8 cellular contexts compared by ENCODE assay signal in the genomic region with DNA sequence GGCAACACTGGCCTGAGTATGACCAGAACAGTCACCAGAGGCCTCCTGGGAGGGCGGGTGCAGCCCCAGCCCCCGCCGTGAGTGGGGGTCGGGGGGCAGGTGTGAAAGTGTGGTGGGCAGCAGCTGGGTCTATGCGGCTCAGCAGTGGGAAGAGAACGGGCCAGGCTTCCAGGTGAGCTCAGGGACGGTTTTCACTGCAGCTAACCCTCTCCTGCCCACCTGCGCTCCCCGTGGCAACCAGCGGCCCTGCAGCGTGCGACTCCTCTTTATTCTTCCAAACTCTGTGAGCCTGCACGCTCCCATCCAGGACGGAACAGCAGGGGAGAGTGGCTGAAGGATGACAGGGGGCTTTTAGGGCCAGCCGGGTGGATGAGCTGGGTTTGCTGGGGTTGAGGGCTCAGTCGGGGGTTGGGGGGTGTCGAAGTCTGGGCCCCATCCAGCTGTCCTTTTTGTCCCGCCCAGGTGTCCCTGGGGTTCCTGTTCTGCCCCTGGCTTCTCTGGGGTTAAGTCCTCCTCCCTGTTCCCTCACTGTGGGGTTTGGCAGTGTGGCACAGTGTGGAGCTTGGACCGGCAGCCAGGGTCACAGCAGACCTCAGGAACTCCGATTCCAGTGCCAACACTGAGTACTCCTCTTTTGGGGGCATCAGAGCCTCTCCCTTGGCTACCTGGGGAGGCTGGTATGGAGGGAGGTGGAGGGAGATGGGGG. TPM values are rescaled to one million over a fixed set of nuclear protein-coding genes. Genes with fewer than 3 reads are reported as not detected.
DNase-seq lines count a peak whose midpoint lies in the region; ATAC-seq, FAIRE-seq and TF ChIP-seq lines count a peak whose summit lies in the region.

No MANE protein-coding gene starts in this region.

- TF ChIP-seq POLR2A in K562 (conservative IDR thresholded peaks at IDR 0.05) = no peak

- DNase-seq in DMS79 treated with DMSO at 0.1 percent for 48 hours (lab: John Stamatoyannopoulos, UW) (peak; percentile 67), K562 (ENCODE audit: extremely low read depth in 1 of 4, low spot score in 3 of 4) (peak in 3 of 4 experiments; percentile 50 to 51 (median 50)), naive B cell (no peak)
- no peak for DNase-seq in central memory CD4-positive, alpha-beta T cell
- DNase-seq in activated CD8-positive, alpha-beta memory T cell treated with anti-CD3 and anti-CD28 coated beads, Interleukin-2, amount 50 U/mL, for 48 hours = no peak

- H3K4me1 ChIP-seq in KMS-11 (ENCODE audit: low read depth, poor library complexity, severe bottlenecking) (no peaks in the 10 kb centered on the region), K562 (replicated peaks in 1 of 2; ENCODE audit: control insufficient read depth in 2 of 2, insufficient read depth in 2 of 2, low read length in 2 of 2) (peaks cover 0 to 43% of the 10 kb centered on the region in 2 experiments; a peak in 3 of 5 replicates)

- H3K27me3 ChIP-seq in KMS-11 (ENCODE audit: insufficient read depth, low read depth) (peaks cover 96% of the 10 kb centered on the region), K562 (ENCODE audit: control insufficient read depth in 2 of 2, insufficient read depth in 2 of 2, low read length in 2 of 2) (peaks cover 26 to 53% of the 10 kb centered on the region in 2 experiments; a peak in 4 of 5 replicates)

- TF ChIP-seq EP300 in K562 (IDR thresholded peaks at IDR 0.05; ENCODE audit: low read length) = no peak

- BruUV-seq in K562 (replicated peaks; lab: Mats Ljungman, UMichigan) = no TSS peak

- no peak for FAIRE-seq in K562 (lab: Jason Lieb, UNC)

- H3K27ac ChIP-seq in KMS-11 (no peak overlapping the region), K562 (ENCODE audit: extremely low read depth, low read depth, low read length) (no peak overlapping the region)

- H3K36me3 Mint-ChIP-seq in naive B cell = no peaks in the 10 kb centered on the region

- peak; percentile 84 for ATAC-seq in K562
- peak; percentile 43 to 58 for ATAC-seq in naive B cell (ENCODE audit: low read depth in 2 of 2)
- no peak for ATAC-seq in HG02981 (IDR thresholded peaks at IDR 0.05; ENCODE audit: unreplicated experiment)
- ATAC-seq in HG02798 (IDR thresholded peaks at IDR 0.05; ENCODE audit: poor library complexity, unreplicated experiment) = no peak

- in situ Hi-C loops in K562 (cut with MboI) = no loop called here

- no peak overlapping the region for H2AFZ ChIP-seq in KMS-11 (ENCODE audit: low read depth)
- H2AFZ ChIP-seq in K562 (ENCODE audit: low read depth, low read length) = no peak overlapping the region

- H3K9me1 ChIP-seq in K562 (ENCODE audit: control insufficient read depth, insufficient read depth, low read length) = no peaks in the 10 kb centered on the region

- H3K27me3 Mint-ChIP-seq in naive B cell = peaks cover 25 to 45% (median 38%) of the 10 kb centered on the region in 3 donors

- H3K9me3 Mint-ChIP-seq in naive B cell = peaks cover 0 to 1% (median 0%) of the 10 kb centered on the region in 7 donors

- CTCF ChIA-PET in K562 (lab: Yijun Ruan, JAX; ENCODE audit: low intra/inter-chr PET ratio) = no interaction called here

- H3K27ac Mint-ChIP-seq in naive B cell = peak overlapping the region in 3 of 6 donors; percentile 36 to 68 (median 57)

- H3K9ac ChIP-seq in KMS-11 = no peak overlapping the region
- H3K9ac ChIP-seq in K562 (ENCODE audit: insufficient read depth in 1 of 2, low read depth in 2 of 2, low read length in 2 of 2) = peak overlapping the region in 1 of 2 experiments; percentile 45; a peak in 1 of 4 replicates

- TF ChIP-seq RAD21 in K562 (CRISPR knock-in tag; conservative IDR thresholded peaks at IDR 0.05 in 1 of 2, IDR thresholded peaks at IDR 0.05 in 1 of 2) = no peak

- no peaks in the 10 kb centered on the region for H3K9me3 ChIP-seq in K562 (replicated peaks; ENCODE audit: control insufficient read depth, insufficient read depth, low read depth, low read length)

- H3K4me2 ChIP-seq in KMS-11 = no peak overlapping the region
- H3K4me2 ChIP-seq in K562 (ENCODE audit: insufficient read depth, low read length) = no peak overlapping the region

- peak overlapping the region in 1 of 8 donors; percentile 47 for H3K4me3 Mint-ChIP-seq in naive B cell

- H3K36me3 ChIP-seq in KMS-11 (ENCODE audit: insufficient read depth) (no peaks in the 10 kb centered on the region), K562 (ENCODE audit: control insufficient read depth, insufficient read depth, low read length) (no peaks in the 10 kb centered on the region)

- H4K20me1 ChIP-seq in KMS-11 (ENCODE audit: insufficient read depth) (no peaks in the 10 kb centered on the region), K562 (replicated peaks; ENCODE audit: control insufficient read depth, insufficient read depth, low read length) (0 out of 2 replicates have a peak, but pooled peaks cover 2% of the 10 kb centered on the region)

- peaks cover 3 to 19% (median 4%) of the 10 kb centered on the region in 3 donors for H3K4me1 Mint-ChIP-seq in naive B cell

- POLR2A ChIA-PET in K562 (lab: Yijun Ruan, JAX) = interaction anchor here (1.8 kb wide), 2 partner anchors 9 to 11 kb away, joined by 5 to 8 read pairs; no protein-coding TSS in a partner anchor

- H3K79me2 ChIP-seq in KMS-11 (ENCODE audit: insufficient read depth, low read depth) (no peaks in the 10 kb centered on the region), K562 (ENCODE audit: control insufficient read depth, insufficient read depth, low read length) (no peaks in the 10 kb centered on the region)

- H3K4me3 ChIP-seq in KMS-11 (IDR thresholded peaks at IDR 0.05; ENCODE audit: insufficient read depth, low read depth, low read length) (no peak overlapping the region), K562 (no peak overlapping the region)

- intact Hi-C loops in K562 (cut with micrococcal nuclease) = no loop called here

- 5% methylated on average over 19 of the region's 20 CpGs for WGBS in K562 (ENCODE audit: insufficient coverage, low coverage, missing lambda C conversion rate)

- TF ChIP-seq CTCF in KMS-11 (conservative IDR thresholded peaks at IDR 0.05; ENCODE audit: low read depth, low read length) (peak; percentile 59), K562 (IDR thresholded peaks at IDR 0.05 in 2 of 3, conservative IDR thresholded peaks at IDR 0.05 in 1 of 3; ENCODE audit: insufficient read depth in 2 of 3, low read depth in 1 of 3, low read length in 3 of 3) (peak; percentile 53 to 64 (median 63); a peak in 5 of 6 replicates)

RNA-seq across cellular contexts. Expression of a gene that starts 0.9 kb away (rescaled TPM):
- total RNA-seq in K562 (2011; cell fraction: chromatin; rRNA removed; ENCODE audit: low replicate concordance) = 0.51 and 0.74 TPM in 2 replicates
- total RNA-seq in K562 (2011; cell fraction: nucleolus; rRNA removed) = 1.3 and 1.4 TPM in 2 replicates
- total RNA-seq in K562 (2011; cell fraction: nucleoplasm; rRNA removed) = 0.46 and 0.88 TPM in 2 replicates
- total RNA-seq in K562 (2014; rRNA removed) (not detected in 2 replicates), K562 (2014; rRNA removed; fragmentation: Illumina TruSeq; extraction: Trizol) (not detected in 2 replicates), K562 (2015; rRNA removed; fragmentation: Illumina TruSeq; extraction: Trizol) (0.14 TPM in 1 of 2 replicates, not detected in the other), K562 (2021) (0.18 and 0.27 TPM in 2 replicates)
- polyA plus RNA-seq in K562 (2011; rRNA removed) (0.14 and 0.24 TPM in 2 replicates), K562 (2014; fragmentation: Illumina TruSeq; extraction: Trizol) (not detected in 2 replicates), K562 (2014; fragmentation: Nextera tagmentation; extraction: Ambion mirVana) (not detected), K562 (2014; rRNA removed) (0.16 and 0.19 TPM in 2 replicates), naive B cell (ENCODE audit: low read depth in 6 of 6) (not detected)
- polyA plus RNA-seq in K562 (2011; cell fraction: cytosol; rRNA removed) = 0.12 and 0.88 TPM in 2 replicates
- polyA plus RNA-seq in K562 (2011; cell fraction: nucleus; rRNA removed) = 1.5 and 2.8 TPM in 2 replicates
- polyA plus RNA-seq in K562 (2012) = 0.18 and 0.68 TPM in 2 replicates
- polyA minus RNA-seq in K562 (2011; rRNA and poly(A)+ RNA removed) = not detected in 2 replicates
- not detected in 2 replicates for polyA minus RNA-seq in K562 (2011; cell fraction: cytosol; rRNA and poly(A)+ RNA removed)
- 0.44 and 0.81 TPM in 2 replicates for polyA minus RNA-seq in K562 (2011; cell fraction: nucleus; rRNA and poly(A)+ RNA removed)

RNA-seq across cellular contexts. Expression of a gene that starts 18.9 kb away (rescaled TPM):
- total RNA-seq in K562 (2011; cell fraction: chromatin; rRNA removed; ENCODE audit: low replicate concordance) = 41.5 and 53.5 TPM in 2 replicates
- 31.1 and 36.5 TPM in 2 replicates for total RNA-seq in K562 (2011; cell fraction: nucleolus; rRNA removed)
- total RNA-seq in K562 (2011; cell fraction: nucleoplasm; rRNA removed) = 30.2 and 31.3 TPM in 2 replicates
- total RNA-seq in K562 (2014; rRNA removed) (20.8 and 26.6 TPM in 2 replicates), K562 (2014; rRNA removed; fragmentation: Illumina TruSeq; extraction: Trizol) (18.0 and 19.0 TPM in 2 replicates), K562 (2015; rRNA removed; fragmentation: Illumina TruSeq; extraction: Trizol) (26.5 and 27.8 TPM in 2 replicates), K562 (2021) (41.8 and 42.4 TPM in 2 replicates)
- polyA plus RNA-seq in K562 (2011; rRNA removed) (20.5 and 27.9 TPM in 2 replicates), K562 (2014; fragmentation: Illumina TruSeq; extraction: Trizol) (29.3 and 31.6 TPM in 2 replicates), K562 (2014; fragmentation: Nextera tagmentation; extraction: Ambion mirVana) (10 to 100 TPM; 10.1 to 11.1 TPM), K562 (2014; rRNA removed) (28.6 and 33.2 TPM in 2 replicates), naive B cell (ENCODE audit: low read depth in 6 of 6) (10 to 100 TPM; 27.4 to 41.9 (median 34.6) TPM)
- polyA plus RNA-seq in K562 (2011; cell fraction: cytosol; rRNA removed) = 21.3 and 25.6 TPM in 2 replicates
- polyA plus RNA-seq in K562 (2011; cell fraction: nucleus; rRNA removed) = 38.5 and 52.3 TPM in 2 replicates
- polyA plus RNA-seq in K562 (2012) = 27.6 and 28.6 TPM in 2 replicates
- polyA minus RNA-seq in K562 (2011; rRNA and poly(A)+ RNA removed) = 14.0 and 22.8 TPM in 2 replicates
- 24.0 and 25.9 TPM in 2 replicates for polyA minus RNA-seq in K562 (2011; cell fraction: cytosol; rRNA and poly(A)+ RNA removed)
- 8.9 and 11.0 TPM in 2 replicates for polyA minus RNA-seq in K562 (2011; cell fraction: nucleus; rRNA and poly(A)+ RNA removed)

RNA-seq across cellular contexts. Expression of a gene that starts 19.4 kb away (rescaled TPM):
- total RNA-seq in K562 (2011; cell fraction: chromatin; rRNA removed; ENCODE audit: low replicate concordance) = not detected in 2 replicates
- total RNA-seq in K562 (2011; cell fraction: nucleolus; rRNA removed) = not detected in 2 replicates
- total RNA-seq in K562 (2011; cell fraction: nucleoplasm; rRNA removed) = not detected in 2 replicates
- total RNA-seq in K562 (2014; rRNA removed) = not detected in 2 replicates
- total RNA-seq in K562 (2014; rRNA removed; fragmentation: Illumina TruSeq; extraction: Trizol) = not detected in 2 replicates
- total RNA-seq in K562 (2015; rRNA removed; fragmentation: Illumina TruSeq; extraction: Trizol) = not detected in 2 replicates
- total RNA-seq in K562 (2021) = not detected in 2 replicates
- not detected in 2 replicates for polyA plus RNA-seq in K562 (2011; rRNA removed)
- not detected in 2 replicates for polyA plus RNA-seq in K562 (2011; cell fraction: cytosol; rRNA removed)
- polyA plus RNA-seq in K562 (2011; cell fraction: nucleus; rRNA removed) = not detected in 2 replicates
- polyA plus RNA-seq in K562 (2012) = not detected in 2 replicates
- not detected in 2 replicates for polyA plus RNA-seq in K562 (2014; fragmentation: Illumina TruSeq; extraction: Trizol)
- not detected for polyA plus RNA-seq in K562 (2014; fragmentation: Nextera tagmentation; extraction: Ambion mirVana)
- not detected in 2 replicates for polyA plus RNA-seq in K562 (2014; rRNA removed)
- not detected in 2 replicates for polyA minus RNA-seq in K562 (2011; rRNA and poly(A)+ RNA removed)
- polyA minus RNA-seq in K562 (2011; cell fraction: cytosol; rRNA and poly(A)+ RNA removed) = not detected in 2 replicates
- polyA minus RNA-seq in K562 (2011; cell fraction: nucleus; rRNA and poly(A)+ RNA removed) = not detected in 2 replicates
- not detected for polyA plus RNA-seq in naive B cell (ENCODE audit: low read depth in 6 of 6)

RNA-seq across cellular contexts. Expression of a gene that starts 37.8 kb away (rescaled TPM):
- total RNA-seq in K562 (2011; cell fraction: chromatin; rRNA removed; ENCODE audit: low replicate concordance) = 379 and 853 TPM in 2 replicates
- 493 and 502 TPM in 2 replicates for total RNA-seq in K562 (2011; cell fraction: nucleolus; rRNA removed)
- total RNA-seq in K562 (2011; cell fraction: nucleoplasm; rRNA removed) = 305 and 355 TPM in 2 replicates
- 42.4 and 44.3 TPM in 2 replicates for total RNA-seq in K562 (2014; rRNA removed)
- total RNA-seq in K562 (2014; rRNA removed; fragmentation: Illumina TruSeq; extraction: Trizol) = 15.7 and 17.6 TPM in 2 replicates
- 33.5 and 33.9 TPM in 2 replicates for total RNA-seq in K562 (2015; rRNA removed; fragmentation: Illumina TruSeq; extraction: Trizol)
- total RNA-seq in K562 (2021) = 85.3 and 102 TPM in 2 replicates
- 39.1 and 89.8 TPM in 2 replicates for polyA plus RNA-seq in K562 (2011; rRNA removed)
- 59.1 and 89.5 TPM in 2 replicates for polyA plus RNA-seq in K562 (2011; cell fraction: cytosol; rRNA removed)
- polyA plus RNA-seq in K562 (2011; cell fraction: nucleus; rRNA removed) = 848 and 934 TPM in 2 replicates
- 64.7 and 85.4 TPM in 2 replicates for polyA plus RNA-seq in K562 (2012)
- 24.9 and 45.2 TPM in 2 replicates for polyA plus RNA-seq in K562 (2014; fragmentation: Illumina TruSeq; extraction: Trizol)
- under 1 TPM; 0.53 to 0.95 TPM for polyA plus RNA-seq in K562 (2014; fragmentation: Nextera tagmentation; extraction: Ambion mirVana)
- 54.4 and 73.2 TPM in 2 replicates for polyA plus RNA-seq in K562 (2014; rRNA removed)
- polyA minus RNA-seq in K562 (2011; rRNA and poly(A)+ RNA removed) = 24.6 and 29.9 TPM in 2 replicates
- 33.3 and 40.3 TPM in 2 replicates for polyA minus RNA-seq in K562 (2011; cell fraction: cytosol; rRNA and poly(A)+ RNA removed)
- 103 and 183 TPM in 2 replicates for polyA minus RNA-seq in K562 (2011; cell fraction: nucleus; rRNA and poly(A)+ RNA removed)
- polyA plus RNA-seq in naive B cell (ENCODE audit: low read depth in 6 of 6) = 10 to 100 TPM in 4 of 6 donors, 1 to 10 TPM in 2; 8.2 to 17.7 (median 11.7) TPM

RNA-seq across cellular contexts. Expression of a gene that starts 58.1 kb away (rescaled TPM):
- total RNA-seq in K562 (2011; cell fraction: chromatin; rRNA removed; ENCODE audit: low replicate concordance) = 0.12 and 0.19 TPM in 2 replicates
- 0.26 and 0.33 TPM in 2 replicates for total RNA-seq in K562 (2011; cell fraction: nucleolus; rRNA removed)
- 0.15 TPM in 1 of 2 replicates, not detected in the other for total RNA-seq in K562 (2011; cell fraction: nucleoplasm; rRNA removed)
- total RNA-seq in K562 (2014; rRNA removed) = not detected in 2 replicates
- total RNA-seq in K562 (2014; rRNA removed; fragmentation: Illumina TruSeq; extraction: Trizol) = not detected in 2 replicates
- not detected in 2 replicates for total RNA-seq in K562 (2015; rRNA removed; fragmentation: Illumina TruSeq; extraction: Trizol)
- not detected in 2 replicates for total RNA-seq in K562 (2021)
- not detected in 2 replicates for polyA plus RNA-seq in K562 (2011; rRNA removed)
- polyA plus RNA-seq in K562 (2011; cell fraction: cytosol; rRNA removed) = under 0.01 TPM in 1 of 2 replicates, not detected in the other
- 0.06 and 0.26 TPM in 2 replicates for polyA plus RNA-seq in K562 (2011; cell fraction: nucleus; rRNA removed)
- polyA plus RNA-seq in K562 (2012) = 0.06 TPM in 1 of 2 replicates, not detected in the other
- polyA plus RNA-seq in K562 (2014; fragmentation: Illumina TruSeq; extraction: Trizol) = not detected in 2 replicates
- polyA plus RNA-seq in K562 (2014; fragmentation: Nextera tagmentation; extraction: Ambion mirVana) = not detected
- not detected in 2 replicates for polyA plus RNA-seq in K562 (2014; rRNA removed)
- polyA minus RNA-seq in K562 (2011; rRNA and poly(A)+ RNA removed) = not detected in 2 replicates
- not detected in 2 replicates for polyA minus RNA-seq in K562 (2011; cell fraction: cytosol; rRNA and poly(A)+ RNA removed)
- not detected in 2 replicates for polyA minus RNA-seq in K562 (2011; cell fraction: nucleus; rRNA and poly(A)+ RNA removed)
- not detected for polyA plus RNA-seq in naive B cell (ENCODE audit: low read depth in 6 of 6)

Comparison
In these comparisons a context has a peak if more than half of its experiments do, and no peak if none do; other contexts are left out.
1. DNase-seq: peak in DMS79 treated with DMSO at 0.1 percent for 48 hours (single experiment) and K562 (3 of 4); none in naive B cell (single experiment), central memory CD4-positive, alpha-beta T cell (single experiment) and activated CD8-positive, alpha-beta memory T cell treated with anti-CD3 and anti-CD28 coated beads, Interleukin-2, amount 50 U/mL, for 48 hours (single experiment).
2. ATAC-seq: peak in K562 (single experiment) and naive B cell (2 of 2); none in HG02981 (single experiment) and HG02798 (single experiment).